Comparison of ENCODE assay signal across 8 cellular contexts in the genomic region with DNA sequence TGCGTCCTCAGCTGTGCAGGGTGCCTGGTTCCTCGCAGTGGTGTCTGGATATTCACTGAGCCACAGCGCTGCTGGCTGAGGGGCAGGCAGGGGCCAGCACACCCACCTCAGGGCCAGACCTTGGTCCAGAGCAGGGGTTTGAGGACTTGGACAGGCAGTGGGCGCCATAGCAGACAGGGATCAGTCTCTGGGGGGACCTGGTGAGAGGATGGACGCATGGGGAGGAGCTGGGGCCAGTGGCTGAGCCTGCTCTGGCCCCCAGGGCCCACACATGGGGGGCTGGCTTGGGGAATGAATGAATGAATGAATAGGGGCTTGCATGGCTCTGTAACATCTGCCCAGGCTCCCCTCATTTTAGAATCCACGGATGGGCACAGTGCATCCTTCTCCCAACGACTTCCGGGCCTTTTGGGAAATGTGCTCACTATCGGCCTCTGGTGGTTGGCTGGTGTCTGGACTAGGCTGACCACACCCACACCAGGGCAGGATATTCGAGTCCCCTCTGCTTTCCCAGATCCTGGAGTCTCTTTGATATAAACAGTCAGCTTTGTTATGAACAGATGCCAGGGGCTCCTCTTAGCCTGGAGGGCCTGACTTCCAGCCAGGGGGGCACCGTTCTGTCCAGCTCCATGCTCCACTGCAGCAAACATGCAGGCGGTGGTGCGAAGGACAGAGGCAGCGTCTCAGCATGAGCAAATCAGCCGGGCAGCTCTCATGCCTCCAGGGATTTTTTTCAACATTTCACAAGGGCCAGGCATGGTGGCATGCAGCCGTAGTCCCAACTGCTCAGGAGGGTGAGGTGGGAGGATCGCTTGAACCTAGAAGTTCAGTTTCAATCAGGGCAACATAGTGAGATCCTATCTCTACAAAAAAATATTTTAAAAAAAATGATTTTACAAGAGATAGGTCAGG.
DNase-seq lines count a peak whose midpoint lies in the region; ATAC-seq and TF ChIP-seq lines count a peak whose summit lies in the region.

No MANE protein-coding gene starts in this region.

- H3K27ac Mint-ChIP-seq in CD4-positive, alpha-beta memory T cell = peak overlapping the region in 3 of 7 donors; percentile 29 to 47 (median 37)
- H3K27ac Mint-ChIP-seq in activated T-cell treated with anti-CD3 and anti-CD28 coated beads, Interleukin-2, amount 50 U/mL, for 24 hours = no peak overlapping the region

- POLR2A ChIA-PET in CD4-positive, alpha-beta memory T cell (lab: Charles Lee; ENCODE audit: partially characterized antibody) = no interaction called here
- POLR2A ChIA-PET in HEK293T (lab: Yijun Ruan, JAX) = no interaction called here

- CTCF ChIA-PET in CD4-positive, alpha-beta memory T cell (lab: Charles Lee; ENCODE audit: partially characterized antibody) = interaction anchor here (1.0 to 1.8 kb wide), 4 partner anchors 22 to 193 kb away, joined by 3 to 11 read pairs (median 4); no protein-coding TSS in a partner anchor
- CTCF ChIA-PET in HEK293T (lab: Yijun Ruan, JAX) = interaction anchor here (0.6 to 1.5 kb wide), 4 partner anchors 36 to 194 kb away, joined by 3 to 5 read pairs (median 3); no protein-coding TSS in a partner anchor

- no peaks in the 10 kb centered on the region for H3K27me3 ChIP-seq in CD4-positive, alpha-beta memory T cell (ENCODE audit: insufficient read depth, low read length)
- H3K27me3 ChIP-seq in foreskin keratinocyte = no peaks in the 10 kb centered on the region

- no peaks in the 10 kb centered on the region for H3K9me3 Mint-ChIP-seq in CD4-positive, alpha-beta memory T cell
- no peaks in the 10 kb centered on the region for H3K9me3 Mint-ChIP-seq in activated T-cell treated with anti-CD3 and anti-CD28 coated beads, Interleukin-2, amount 50 U/mL, for 24 hours

- H3K4me1 ChIP-seq in CD4-positive, alpha-beta memory T cell (ENCODE audit: insufficient read depth, low read length) = peaks cover 6% of the 10 kb centered on the region
- no peaks in the 10 kb centered on the region for H3K4me1 ChIP-seq in foreskin keratinocyte

- intact Hi-C loops in CD4-positive, alpha-beta memory T cell (cut with micrococcal nuclease) = loop anchor here (10.0 kb wide), 1 partner anchor 776 kb away; no protein-coding TSS in a partner anchor

- peak; percentile 89 for ATAC-seq in foreskin keratinocyte
- no peak for ATAC-seq in HG02981 (IDR thresholded peaks at IDR 0.05; ENCODE audit: unreplicated experiment)

- H3K27ac ChIP-seq in CD4-positive, alpha-beta memory T cell (ENCODE audit: low read depth, low read length) = no peak overlapping the region
- no peak overlapping the region for H3K27ac ChIP-seq in foreskin keratinocyte

- no peak overlapping the region for H3K4me3 ChIP-seq in CD4-positive, alpha-beta memory T cell (ENCODE audit: low read length in 2 of 2)

- peaks cover 4 to 25% of the 10 kb centered on the region in 2 donors for H3K36me3 Mint-ChIP-seq in CD4-positive, alpha-beta memory T cell
- peaks cover 6% of the 10 kb centered on the region for H3K36me3 Mint-ChIP-seq in activated T-cell treated with anti-CD3 and anti-CD28 coated beads, Interleukin-2, amount 50 U/mL, for 24 hours (ENCODE audit: low read depth)

- peak in 4 of 5 donors; percentile 19 to 31 (median 22) for DNase-seq in CD4-positive, alpha-beta memory T cell
- peak; percentile 87 for DNase-seq in HEK293T (ENCODE audit: extremely low spot score)
- DNase-seq in NCI-H82 treated with DMSO at 0.1 percent for 48 hours (lab: John Stamatoyannopoulos, UW; ENCODE audit: unreplicated experiment) = peak; percentile 11
- peak; percentile 65 for DNase-seq in activated T-cell treated with anti-CD3 and anti-CD28 coated beads, Interleukin-2, amount 50 U/mL, for 24 hours
- no peak for DNase-seq in foreskin keratinocyte
- peak in 37 of 56 donors; percentile 10 to 70 (median 32) for DNase-seq in nucleus accumbens (lab: John Stamatoyannopoulos, UW)
- no peak for DNase-seq in cerebellar nuclear complex (lab: John Stamatoyannopoulos, UW)

- no peak overlapping the region for H3K4me3 Mint-ChIP-seq in CD4-positive, alpha-beta memory T cell
- H3K4me3 Mint-ChIP-seq in activated T-cell treated with anti-CD3 and anti-CD28 coated beads, Interleukin-2, amount 50 U/mL, for 24 hours = no peak overlapping the region

- peaks cover 3 to 12% (median 6%) of the 10 kb centered on the region in 4 donors for H3K4me1 Mint-ChIP-seq in CD4-positive, alpha-beta memory T cell
- no peaks in the 10 kb centered on the region for H3K4me1 Mint-ChIP-seq in activated T-cell treated with anti-CD3 and anti-CD28 coated beads, Interleukin-2, amount 50 U/mL, for 24 hours (ENCODE audit: low read depth)

- H3K27me3 Mint-ChIP-seq in CD4-positive, alpha-beta memory T cell = no peaks in the 10 kb centered on the region
- no peaks in the 10 kb centered on the region for H3K27me3 Mint-ChIP-seq in activated T-cell treated with anti-CD3 and anti-CD28 coated beads, Interleukin-2, amount 50 U/mL, for 24 hours

- no peaks in the 10 kb centered on the region for H3K9me3 ChIP-seq in CD4-positive, alpha-beta memory T cell (ENCODE audit: control insufficient read depth in 1 of 2, low read length in 2 of 2)

- peak; percentile 86 for TF ChIP-seq CTCF in foreskin keratinocyte (conservative IDR thresholded peaks at IDR 0.05)

- peaks cover 4% of the 10 kb centered on the region for H3K36me3 ChIP-seq in CD4-positive, alpha-beta memory T cell (ENCODE audit: insufficient read depth, low read length)

TF ChIP-seq in HEK293T, 16 proteins besides CTCF, POLR2A, EP300 and RAD21:
- TF ChIP-seq FOXA1 (IDR thresholded peaks at IDR 0.05) = no peak
- no peak for TF ChIP-seq ARNT (IDR thresholded peaks at IDR 0.05)
- TF ChIP-seq FOXK2 (IDR thresholded peaks at IDR 0.05) = no peak
- no peak for TF ChIP-seq SP1 (IDR thresholded peaks at IDR 0.05)
- no peak for TF ChIP-seq BHLHE40 (IDR thresholded peaks at IDR 0.05; ENCODE audit: borderline replicate concordance)
- TF ChIP-seq NFRKB (IDR thresholded peaks at IDR 0.05) = no peak

Comparison
In these comparisons a context has a peak if more than half of its experiments do, and no peak if none do; other contexts are left out.
1. DNase-seq: peak in CD4-positive, alpha-beta memory T cell (4 of 5), HEK293T (single experiment), NCI-H82 treated with DMSO at 0.1 percent for 48 hours (single experiment), activated T-cell treated with anti-CD3 and anti-CD28 coated beads, Interleukin-2, amount 50 U/mL, for 24 hours (single experiment) and nucleus accumbens (37 of 56); none in foreskin keratinocyte (0 of 2) and cerebellar nuclear complex (0 of 2).